23 cellular contexts compared by ENCODE assay signal in the genomic region with DNA sequence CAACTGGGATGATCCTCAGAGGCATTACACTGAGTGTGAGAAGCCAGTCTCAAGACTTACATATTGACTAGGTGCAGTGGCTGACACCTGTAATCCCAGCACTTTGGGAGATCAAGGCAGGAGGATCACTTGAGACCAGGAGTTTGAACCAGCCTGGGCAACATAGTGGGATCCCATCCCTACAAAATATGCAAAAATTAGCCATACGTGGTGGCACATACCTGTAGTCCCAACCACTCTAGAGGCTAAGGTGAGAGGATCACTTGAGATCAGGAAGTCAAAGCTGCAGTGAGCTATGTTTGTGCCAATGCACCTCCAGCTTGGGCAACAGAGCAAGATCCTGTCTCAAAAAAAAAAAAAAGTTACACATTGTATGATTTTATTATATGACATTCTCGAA. TPM values are rescaled to one million over a fixed set of nuclear protein-coding genes. Genes with fewer than 3 reads are reported as not detected.
A peak's percentile ranks its signal among the peaks of the same experiment; 100 is the strongest.
DNase-seq lines count a peak whose midpoint lies in the region; ATAC-seq, FAIRE-seq and TF ChIP-seq lines count a peak whose summit lies in the region.
"Had no signal": no experiment of that assay in that cellular context is flagged by ENCODE, and none has a peak within 500 bp of the region (broad histone marks: within the 10 kb centered on the region; RNA-seq: fewer than 3 reads in every experiment).

No MANE protein-coding gene starts in this region.

- no peak for FAIRE-seq in K562 (lab: Jason Lieb, UNC)
- FAIRE-seq in HepG2 (lab: Jason Lieb, UNC) = no peak
- FAIRE-seq: A549, D721Med, G401.6, GM19239 had no signal

- TF ChIP-seq CTCF in right atrium auricular region (IDR thresholded peaks at IDR 0.05) (no peak), K562 (IDR thresholded peaks at IDR 0.05 in 2 of 3, conservative IDR thresholded peaks at IDR 0.05 in 1 of 3; ENCODE audit: insufficient read depth in 2 of 3, low read depth in 1 of 3, low read length in 3 of 3) (no peak), endodermal cell (conservative IDR thresholded peaks at IDR 0.05) (no peak), HepG2 (CRISPR knock-in tag; IDR thresholded peaks at IDR 0.05) (no peak)

- H3K27me3 Mint-ChIP-seq in endodermal cell (ENCODE audit: insufficient read depth) = no peaks in the 10 kb centered on the region
- H3K27me3 Mint-ChIP-seq: CD4-positive, alpha-beta T cell had no signal

- no peak overlapping the region for H3K9ac ChIP-seq in K562 (ENCODE audit: insufficient read depth in 1 of 2, low read depth in 2 of 2, low read length in 2 of 2)
- no peak overlapping the region for H3K9ac ChIP-seq in endodermal cell (ENCODE audit: extremely low read depth, low read length, poor library complexity, severe bottlenecking)
- no peak overlapping the region for H3K9ac ChIP-seq in HepG2 (ENCODE audit: insufficient read depth, low read depth, low read length)
- H3K9ac ChIP-seq: BLaER1 treated with 17β-estradiol and CSF1 and Interleukin-3, amounts not matched to agents 10 nM and 100 nM had no signal

- 27% methylated on average over 2 of the region's 2 CpGs for WGBS in K562 (ENCODE audit: insufficient coverage, low coverage, missing lambda C conversion rate)
- 91 to 100% methylated on average over 1 to 2 of the region's 2 CpGs for WGBS in endodermal cell (ENCODE audit: insufficient coverage in 1 of 2, insufficient read length in 1 of 2), 2 experiments
- WGBS in HepG2 (ENCODE audit: low lambda C conversion rate) = 36% methylated on average over 2 of the region's 2 CpGs

- H3K79me2 ChIP-seq in K562 (ENCODE audit: control insufficient read depth, insufficient read depth, low read length) (no peaks in the 10 kb centered on the region), HepG2 (ENCODE audit: insufficient read depth, low read length) (no peaks in the 10 kb centered on the region)

- intact Hi-C loops in cardiac septum (cut with DNase I) (no loop called here), K562 (cut with micrococcal nuclease) (no loop called here), HepG2 (cut with micrococcal nuclease; ENCODE audit: unreplicated experiment) (no loop called here)

- H3K4me3 ChIP-seq in right atrium auricular region (no peak overlapping the region), K562 (no peak overlapping the region), endodermal cell (ENCODE audit: low read length) (no peak overlapping the region), HepG2 (replicated peaks in 1 of 3; ENCODE audit: insufficient read depth in 1 of 3, low read depth in 2 of 3, low read length in 3 of 3) (no peak overlapping the region)
- H3K4me3 ChIP-seq: A549; BLaER1 treated with 17β-estradiol and CSF1 and Interleukin-3, amounts not matched to agents 10 nM and 100 nM had no signal

- H2AFZ ChIP-seq in K562 (ENCODE audit: low read depth, low read length) (no peak overlapping the region), HepG2 (ENCODE audit: low read length) (no peak overlapping the region)

- TF ChIP-seq EP300 in K562 (IDR thresholded peaks at IDR 0.05; ENCODE audit: low read length) = no peak
- no peak for TF ChIP-seq EP300 in HepG2 (IDR thresholded peaks at IDR 0.05; ENCODE audit: low read depth in 2 of 2, low read length in 2 of 2)
- no peak for TF ChIP-seq EP300 in HepG2 (CRISPR knock-in tag; IDR thresholded peaks at IDR 0.05; ENCODE audit: borderline replicate concordance)

- H3K9me3 ChIP-seq in right atrium auricular region (no peaks in the 10 kb centered on the region), K562 (replicated peaks; ENCODE audit: control insufficient read depth, insufficient read depth, low read depth, low read length) (no peaks in the 10 kb centered on the region), endodermal cell (ENCODE audit: control insufficient read depth, low read length) (no peaks in the 10 kb centered on the region), HepG2 (ENCODE audit: low read length) (no peaks in the 10 kb centered on the region)
- H3K9me3 ChIP-seq: A549 had no signal

- DNase-seq in right atrium auricular region (ENCODE audit: low spot score) (peak; percentile 9), cardiac septum (ENCODE audit: low spot score) (no peak), K562 (ENCODE audit: extremely low read depth in 1 of 4, low spot score in 3 of 4) (no peak), endodermal cell (peak; percentile 10), HepG2 (ENCODE audit: low spot score) (no peak), NCI-H2171 treated with DMSO at 0.1 percent for 48 hours (lab: John Stamatoyannopoulos, UW) (no peak), NCI-H187 (lab: John Stamatoyannopoulos, UW) (no peak), NK-92 (lab: John Stamatoyannopoulos, UW; ENCODE audit: unreplicated experiment) (no peak)
- DNase-seq: AML-193; Caco-2; Calu3; CD4-positive, alpha-beta T cell; CD8-positive, alpha-beta T cell; DMS79 treated with DMSO at 0.1 percent for 48 hours; GF-D8 had no signal

- H3K36me3 Mint-ChIP-seq in endodermal cell (ENCODE audit: low read depth) = no peaks in the 10 kb centered on the region
- H3K36me3 Mint-ChIP-seq: CD8-positive, alpha-beta T cell had no signal

- no TSS peak for BruUV-seq in K562 (replicated peaks; lab: Mats Ljungman, UMichigan)
- no TSS peak for BruUV-seq in HepG2 (replicated peaks; lab: Mats Ljungman, UMichigan)

- no peaks in the 10 kb centered on the region for H3K9me3 Mint-ChIP-seq in endodermal cell
- H3K9me3 Mint-ChIP-seq: CD4-positive, alpha-beta T cell; CD8-positive, alpha-beta T cell had no signal

- ATAC-seq in K562 = no peak
- ATAC-seq in HepG2 = no peak
- ATAC-seq: A549; CD8-positive, alpha-beta T cell had no signal

- no peaks in the 10 kb centered on the region for H3K4me1 Mint-ChIP-seq in endodermal cell
- H3K4me1 Mint-ChIP-seq: B cell had no signal

- TF ChIP-seq RAD21 in K562 (CRISPR knock-in tag; conservative IDR thresholded peaks at IDR 0.05 in 1 of 2, IDR thresholded peaks at IDR 0.05 in 1 of 2) (no peak), HepG2 (CRISPR knock-in tag; IDR thresholded peaks at IDR 0.05) (no peak)

- H3K27ac Mint-ChIP-seq in endodermal cell = no peak overlapping the region
- H3K27ac Mint-ChIP-seq: B cell; CD4-positive, alpha-beta T cell; CD8-positive, alpha-beta T cell had no signal

- H4K20me1 ChIP-seq in K562 (replicated peaks; ENCODE audit: control insufficient read depth, insufficient read depth, low read length) (no peaks in the 10 kb centered on the region), HepG2 (ENCODE audit: insufficient read depth, low read length) (no peaks in the 10 kb centered on the region)
- H4K20me1 ChIP-seq: BLaER1 treated with 17β-estradiol and CSF1 and Interleukin-3, amounts not matched to agents 10 nM and 100 nM had no signal

- TF ChIP-seq POLR2A in K562 (conservative IDR thresholded peaks at IDR 0.05) (no peak), HepG2 (IDR thresholded peaks at IDR 0.05; ENCODE audit: insufficient read depth in 1 of 2, low read depth in 2 of 2, low read length in 2 of 2) (no peak)

- H3K4me2 ChIP-seq in K562 (ENCODE audit: insufficient read depth, low read length) (no peak overlapping the region), HepG2 (ENCODE audit: low read depth, low read length) (no peak overlapping the region)
- H3K4me2 ChIP-seq: A549; BLaER1 treated with 17β-estradiol and CSF1 and Interleukin-3, amounts not matched to agents 10 nM and 100 nM had no signal

- H3K27ac ChIP-seq in right atrium auricular region = no peak overlapping the region
- no peak overlapping the region for H3K27ac ChIP-seq in K562 (ENCODE audit: extremely low read depth, low read depth, low read length)
- H3K27ac ChIP-seq in endodermal cell (ENCODE audit: low read depth, low read length) = no peak overlapping the region
- H3K27ac ChIP-seq in HepG2 (ENCODE audit: extremely low read length, insufficient read depth, low read length) = no peak overlapping the region
- H3K27ac ChIP-seq: 22Rv1; A549; BLaER1 treated with 17β-estradiol and CSF1 and Interleukin-3, amounts not matched to agents 10 nM and 100 nM; C4-2B had no signal

- no peaks in the 10 kb centered on the region for H3K9me1 ChIP-seq in K562 (ENCODE audit: control insufficient read depth, insufficient read depth, low read length)

- CTCF ChIA-PET in K562 (lab: Yijun Ruan, JAX; ENCODE audit: low intra/inter-chr PET ratio) (no interaction called here), HepG2 (lab: Yijun Ruan, JAX; ENCODE audit: low intra/inter-chr PET ratio, low total read pairs) (no interaction called here)

- H3K36me3 ChIP-seq in right atrium auricular region (no peaks in the 10 kb centered on the region), K562 (ENCODE audit: control insufficient read depth, insufficient read depth, low read length) (no peaks in the 10 kb centered on the region), endodermal cell (ENCODE audit: control insufficient read depth, insufficient read depth, low read length) (no peaks in the 10 kb centered on the region), HepG2 (replicated peaks in 1 of 2; ENCODE audit: control insufficient read depth in 1 of 2, insufficient read depth in 2 of 2, low read length in 2 of 2) (no peaks in the 10 kb centered on the region)
- H3K36me3 ChIP-seq: BLaER1 treated with 17β-estradiol and CSF1 and Interleukin-3, amounts not matched to agents 10 nM and 100 nM had no signal

- H3K4me1 ChIP-seq in right atrium auricular region (no peaks in the 10 kb centered on the region), K562 (replicated peaks in 1 of 2; ENCODE audit: control insufficient read depth in 2 of 2, insufficient read depth in 2 of 2, low read length in 2 of 2) (no peaks in the 10 kb centered on the region), endodermal cell (ENCODE audit: control insufficient read depth, insufficient read depth, low read length) (no peaks in the 10 kb centered on the region), HepG2 (ENCODE audit: insufficient read depth, low read length) (no peaks in the 10 kb centered on the region)
- H3K4me1 ChIP-seq: A549, Caco-2 had no signal

- H3K27me3 ChIP-seq in right atrium auricular region = no peaks in the 10 kb centered on the region
- no peaks in the 10 kb centered on the region for H3K27me3 ChIP-seq in K562 (ENCODE audit: control insufficient read depth in 2 of 2, insufficient read depth in 2 of 2, low read length in 2 of 2)
- no peaks in the 10 kb centered on the region for H3K27me3 ChIP-seq in endodermal cell (ENCODE audit: control insufficient read depth, insufficient read depth, low read length, poor library complexity, severe bottlenecking)
- no peaks in the 10 kb centered on the region for H3K27me3 ChIP-seq in HepG2 (ENCODE audit: control insufficient read depth in 1 of 2, insufficient read depth in 2 of 2, low read length in 2 of 2)
- H3K27me3 ChIP-seq: BLaER1 treated with 17β-estradiol and CSF1 and Interleukin-3, amounts not matched to agents 10 nM and 100 nM had no signal

- H3K4me3 Mint-ChIP-seq in endodermal cell = no peak overlapping the region
- H3K4me3 Mint-ChIP-seq: B cell; CD4-positive, alpha-beta T cell; CD8-positive, alpha-beta T cell had no signal

- POLR2A ChIA-PET in K562 (lab: Yijun Ruan, JAX) = interaction anchor here (1.0 kb wide), 1 partner anchor 12 kb away, joined by 3 read pairs; no protein-coding TSS in a partner anchor
- POLR2A ChIA-PET in HepG2 (lab: Yijun Ruan, JAX) = no interaction called here

- in situ Hi-C loops in K562 (cut with MboI) = no loop called here
- in situ Hi-C loops in HepG2 (cut with HindIII; ENCODE audit: extremely low pct_ligation_motif_present, low pct_unique_long_range_greater_than_20kb) = no loop called here

RNA-seq across cellular contexts. Expression of a gene that starts 23.5 kb away (rescaled TPM):
- 10 to 100 TPM; 23.5 to 23.6 TPM for total RNA-seq in right atrium auricular region
- 27.7 TPM for total RNA-seq in cardiac septum
- 125 and 155 TPM in 2 replicates for total RNA-seq in K562 (2011; cell fraction: chromatin; rRNA removed; ENCODE audit: low replicate concordance)
- total RNA-seq in K562 (2011; cell fraction: nucleolus; rRNA removed) = 66.7 and 71.2 TPM in 2 replicates
- 79.6 and 84.8 TPM in 2 replicates for total RNA-seq in K562 (2011; cell fraction: nucleoplasm; rRNA removed)
- 97.4 and 108 TPM in 2 replicates for total RNA-seq in K562 (2014; rRNA removed)
- total RNA-seq in K562 (2014; rRNA removed; fragmentation: Illumina TruSeq; extraction: Trizol) = 110 and 113 TPM in 2 replicates
- 112 and 120 TPM in 2 replicates for total RNA-seq in K562 (2015; rRNA removed; fragmentation: Illumina TruSeq; extraction: Trizol)
- total RNA-seq in K562 (2021) = 111 and 118 TPM in 2 replicates
- 92.3 and 125 TPM in 2 replicates for polyA plus RNA-seq in K562 (2011; rRNA removed)
- polyA plus RNA-seq in K562 (2011; cell fraction: cytosol; rRNA removed) = 91.4 and 102 TPM in 2 replicates
- 131 and 151 TPM in 2 replicates for polyA plus RNA-seq in K562 (2011; cell fraction: nucleus; rRNA removed)
- 89.9 and 94.1 TPM in 2 replicates for polyA plus RNA-seq in K562 (2012)
- 123 and 124 TPM in 2 replicates for polyA plus RNA-seq in K562 (2014; fragmentation: Illumina TruSeq; extraction: Trizol)
- polyA plus RNA-seq in K562 (2014; fragmentation: Nextera tagmentation; extraction: Ambion mirVana) = 10 to 100 TPM; 35.8 to 46.0 TPM
- 87.2 and 93.9 TPM in 2 replicates for polyA plus RNA-seq in K562 (2014; rRNA removed)
- 177 and 236 TPM in 2 replicates for polyA minus RNA-seq in K562 (2011; rRNA and poly(A)+ RNA removed)
- polyA minus RNA-seq in K562 (2011; cell fraction: cytosol; rRNA and poly(A)+ RNA removed) = 67.4 and 93.8 TPM in 2 replicates
- 61.0 and 114 TPM in 2 replicates for polyA minus RNA-seq in K562 (2011; cell fraction: nucleus; rRNA and poly(A)+ RNA removed)
- 10 to 100 TPM; 68.0 to 73.1 TPM for total RNA-seq in endodermal cell
- polyA plus RNA-seq in endodermal cell (2013, experiment 1 of 2) = 60.2 TPM
- polyA plus RNA-seq in endodermal cell (2013, experiment 2 of 2) = 55.3 TPM
- total RNA-seq in HepG2 (2016; rRNA removed; fragmentation: Illumina TruSeq; extraction: Trizol) = 44.6 and 61.5 TPM in 2 replicates
- 14.8 and 16.2 TPM in 2 replicates for total RNA-seq in HepG2 (2016; cell fraction: cytosol; rRNA removed; fragmentation: Illumina TruSeq; extraction: Trizol; ENCODE audit: low read depth)
- 44.0 and 55.4 TPM in 2 replicates for total RNA-seq in HepG2 (2016; cell fraction: insoluble cytoplasmic fraction; rRNA removed; fragmentation: Illumina TruSeq; extraction: Trizol)
- total RNA-seq in HepG2 (2016; cell fraction: membrane; rRNA removed; fragmentation: Illumina TruSeq; extraction: Trizol) = 20.9 and 21.8 TPM in 2 replicates
- total RNA-seq in HepG2 (2016; cell fraction: nucleus; rRNA removed; fragmentation: Illumina TruSeq; extraction: Trizol) = 29.8 and 32.3 TPM in 2 replicates
- polyA plus RNA-seq in HepG2 (2011; rRNA removed) = 22.1 and 23.8 TPM in 2 replicates
- polyA plus RNA-seq in HepG2 (2011; cell fraction: cytosol; rRNA removed) = 18.9 and 23.0 TPM in 2 replicates
- 28.9 and 32.0 TPM in 2 replicates for polyA plus RNA-seq in HepG2 (2011; cell fraction: nucleus; rRNA removed)
- 24.4 and 25.7 TPM in 2 replicates for polyA plus RNA-seq in HepG2 (2012)
- 2.0 and 2.3 TPM in 2 replicates for polyA plus RNA-seq in HepG2 (2016; cell fraction: cytosol; fragmentation: Illumina TruSeq; extraction: Trizol; ENCODE audit: low read depth)
- 38.1 and 39.8 TPM in 2 replicates for polyA plus RNA-seq in HepG2 (2016; cell fraction: insoluble cytoplasmic fraction; fragmentation: Illumina TruSeq; extraction: Trizol; ENCODE audit: low read depth)
- polyA plus RNA-seq in HepG2 (2016; cell fraction: membrane; fragmentation: Illumina TruSeq; extraction: Trizol; ENCODE audit: low read depth) = 6.9 and 8.1 TPM in 2 replicates
- polyA plus RNA-seq in HepG2 (2016; cell fraction: nucleus; fragmentation: Illumina TruSeq; extraction: Trizol; ENCODE audit: insufficient read depth, low read depth) = 26.3 and 27.2 TPM in 2 replicates
- 49.1 and 105 TPM in 2 replicates for polyA minus RNA-seq in HepG2 (2011; rRNA and poly(A)+ RNA removed; ENCODE audit: low replicate concordance)
- polyA minus RNA-seq in HepG2 (2011; cell fraction: cytosol; rRNA and poly(A)+ RNA removed) = 24.7 and 27.5 TPM in 2 replicates
- 42.5 and 58.9 TPM in 2 replicates for polyA minus RNA-seq in HepG2 (2011; cell fraction: nucleus; rRNA and poly(A)+ RNA removed)

Comparison
In these comparisons a context has a peak if more than half of its experiments do, and no peak if none do; other contexts are left out.
1. DNase-seq: peak in right atrium auricular region (single experiment) and endodermal cell (single experiment); none in cardiac septum (single experiment), K562 (0 of 4), HepG2 (single experiment), NCI-H2171 treated with DMSO at 0.1 percent for 48 hours (single experiment), NCI-H187 (0 of 2) and NK-92 (single experiment).